In the genomic region with DNA sequence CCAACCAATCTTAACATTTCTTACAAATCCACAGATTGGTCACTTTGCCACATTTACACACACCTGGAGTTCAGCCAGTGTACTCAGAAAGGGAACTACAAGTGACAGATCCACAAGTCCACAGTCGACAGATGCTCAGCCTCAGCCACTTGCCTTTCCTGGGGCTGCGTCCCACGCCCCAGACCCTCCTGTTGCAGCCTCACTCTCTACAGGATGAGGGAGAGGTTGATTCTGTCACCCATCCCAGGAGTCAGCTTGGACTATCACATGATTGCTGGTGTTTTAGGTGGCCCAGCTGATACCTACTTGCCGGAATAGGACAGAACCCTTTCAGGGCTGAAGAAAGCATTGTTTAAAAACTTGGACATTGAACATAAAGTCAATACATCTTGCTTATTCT, we compare ENCODE assay signal across 29 cellular contexts.
"Had no signal": no experiment of that assay in that cellular context is flagged by ENCODE, and none has a peak within 500 bp of the region (broad histone marks: within the 10 kb centered on the region; RNA-seq: fewer than 3 reads in every experiment).

No MANE protein-coding gene starts in this region.

- H3K9me3 Mint-ChIP-seq: activated CD4-positive, alpha-beta memory T cell treated with anti-CD3 and anti-CD28 coated beads, Interleukin-2, amount 10 ng/mL, durations not matched to agents 7 days and 5 days; activated naive CD4-positive, alpha-beta T cell treated with anti-CD3 and anti-CD28 coated beads, Interleukin-2, amount 10 ng/mL, durations not matched to agents 7 days and 5 days had no signal

- H3K4me3 Mint-ChIP-seq: activated CD4-positive, alpha-beta memory T cell treated with anti-CD3 and anti-CD28 coated beads, Interleukin-2, amount 10 ng/mL, durations not matched to agents 7 days and 5 days; activated CD4-positive, alpha-beta T cell treated with anti-CD3 and anti-CD28 coated beads for 36 hours; activated CD4-positive, alpha-beta T cell treated with anti-CD3 and anti-CD28 coated beads, Interleukin-2, amount 10 ng/mL, durations not matched to agents 7 days and 5 days; activated naive CD4-positive, alpha-beta T cell treated with anti-CD3 and anti-CD28 coated beads, Interleukin-2, amount 10 ng/mL, durations not matched to agents 7 days and 5 days; activated naive CD8-positive, alpha-beta T cell treated with anti-CD3 and anti-CD28 coated beads, Interleukin-2, amount 10 ng/mL, durations not matched to agents 7 days and 5 days; activated T-cell treated with anti-CD3 and anti-CD28 coated beads, Interleukin-2, amount 50 U/mL, for 24 hours; activated T-cell treated with anti-CD3 and anti-CD28 coated beads, Interleukin-2, amount 50 U/mL, for 72 hours; brain; central memory CD8-positive, alpha-beta T cell; dendritic cell treated with granulocyte-macrophage colony-stimulating factor and Interleukin-4, amounts not matched to agents 40 ng/mL and 50 ng/mL, for 4 days had no signal

- H3K27ac Mint-ChIP-seq: activated CD4-positive, alpha-beta memory T cell treated with anti-CD3 and anti-CD28 coated beads, Interleukin-2, amount 10 ng/mL, durations not matched to agents 7 days and 5 days; activated CD4-positive, alpha-beta T cell treated with anti-CD3 and anti-CD28 coated beads for 36 hours; activated CD4-positive, alpha-beta T cell treated with anti-CD3 and anti-CD28 coated beads, Interleukin-2, amount 10 ng/mL, durations not matched to agents 7 days and 5 days; activated naive CD4-positive, alpha-beta T cell treated with anti-CD3 and anti-CD28 coated beads, Interleukin-2, amount 10 ng/mL, durations not matched to agents 7 days and 5 days; activated naive CD4-positive, alpha-beta T cell treated with anti-CD3 and anti-CD28 coated beads, Interleukin-2, amount 50 U/mL, for 72 hours; activated naive CD8-positive, alpha-beta T cell treated with anti-CD3 and anti-CD28 coated beads, Interleukin-2, amount 10 ng/mL, durations not matched to agents 7 days and 5 days; activated T-cell treated with anti-CD3 and anti-CD28 coated beads, Interleukin-2, amount 50 U/mL, for 24 hours; activated T-cell treated with anti-CD3 and anti-CD28 coated beads, Interleukin-2, amount 50 U/mL, for 72 hours; brain; dendritic cell treated with granulocyte-macrophage colony-stimulating factor and Interleukin-4, amounts not matched to agents 40 ng/mL and 50 ng/mL, for 4 days had no signal

- ATAC-seq: activated CD4-positive, alpha-beta T cell treated with anti-CD3 and anti-CD28 coated beads for 36 hours; activated naive CD4-positive, alpha-beta T cell treated with anti-CD3 and anti-CD28 coated beads, Interleukin-2, amount 50 U/mL, for 72 hours; activated T-cell treated with anti-CD3 and anti-CD28 coated beads, Interleukin-2, amount 50 U/mL, for 72 hours; gastroesophageal sphincter had no signal

- H3K36me3 ChIP-seq: ascending aorta, breast epithelium, esophagus squamous epithelium, gastroesophageal sphincter had no signal

- H3K27ac ChIP-seq: ascending aorta, breast epithelium, coronary artery, dorsolateral prefrontal cortex, esophagus squamous epithelium, gastroesophageal sphincter had no signal

- DNase-seq: activated CD4-positive, alpha-beta memory T cell treated with anti-CD3 and anti-CD28 coated beads, Interleukin-2, amount 10 ng/mL, durations not matched to agents 7 days and 5 days; activated CD4-positive, alpha-beta T cell treated with anti-CD3 and anti-CD28 coated beads for 36 hours; activated CD4-positive, alpha-beta T cell treated with anti-CD3 and anti-CD28 coated beads, Interleukin-2, amount 10 ng/mL, durations not matched to agents 7 days and 5 days; activated CD4-positive, alpha-beta T cell treated with anti-CD3 and anti-CD28 coated beads, Interleukin-2, amount 50 U/mL, for 4 hours; activated CD4-positive, CD25-positive, alpha-beta regulatory T cell; activated CD4-positive, CD25-positive, alpha-beta regulatory T cell treated with anti-CD3 and anti-CD28 coated beads, Interleukin-2, amount 50 U/mL, for 72 hours; activated CD8-positive, alpha-beta memory T cell treated with anti-CD3 and anti-CD28 coated beads, Interleukin-2, amount 50 U/mL, for 48 hours; activated gamma-delta T cell; activated naive CD4-positive, alpha-beta T cell; activated naive CD4-positive, alpha-beta T cell treated with anti-CD3 and anti-CD28 coated beads, Interleukin-2, amount 10 ng/mL, durations not matched to agents 7 days and 5 days; activated naive CD8-positive, alpha-beta T cell treated with anti-CD3 and anti-CD28 coated beads, Interleukin-2, amount 10 ng/mL, durations not matched to agents 7 days and 5 days; activated T-cell treated with anti-CD3 and anti-CD28 coated beads for 4 hours; activated T-cell treated with anti-CD3 and anti-CD28 coated beads, Interleukin-2, amount 50 U/mL, for 24 hours; activated T-cell treated with anti-CD3 and anti-CD28 coated beads, Interleukin-2, amount 50 U/mL, for 72 hours; dorsolateral prefrontal cortex; effector memory CD4-positive, alpha-beta T cell; erythroblast; esophagus squamous epithelium; foreskin melanocyte; head of caudate nucleus; T-helper 2 cell had no signal

- H3K9me3 ChIP-seq: breast epithelium had no signal

- H3K36me3 Mint-ChIP-seq: activated naive CD8-positive, alpha-beta T cell treated with anti-CD3 and anti-CD28 coated beads, Interleukin-2, amount 10 ng/mL, durations not matched to agents 7 days and 5 days had no signal

- H3K27me3 ChIP-seq: ascending aorta, breast epithelium, dorsolateral prefrontal cortex had no signal

- H3K4me1 Mint-ChIP-seq: activated CD4-positive, alpha-beta memory T cell treated with anti-CD3 and anti-CD28 coated beads, Interleukin-2, amount 10 ng/mL, durations not matched to agents 7 days and 5 days; activated CD4-positive, alpha-beta T cell treated with anti-CD3 and anti-CD28 coated beads for 36 hours; activated CD4-positive, alpha-beta T cell treated with anti-CD3 and anti-CD28 coated beads, Interleukin-2, amount 10 ng/mL, durations not matched to agents 7 days and 5 days; activated naive CD4-positive, alpha-beta T cell treated with anti-CD3 and anti-CD28 coated beads, Interleukin-2, amount 10 ng/mL, durations not matched to agents 7 days and 5 days; activated naive CD8-positive, alpha-beta T cell treated with anti-CD3 and anti-CD28 coated beads, Interleukin-2, amount 10 ng/mL, durations not matched to agents 7 days and 5 days; central memory CD8-positive, alpha-beta T cell had no signal

- H3K4me3 ChIP-seq: ascending aorta, breast epithelium, coronary artery, dorsolateral prefrontal cortex, esophagus squamous epithelium, gastroesophageal sphincter had no signal

- H3K4me1 ChIP-seq: ascending aorta, breast epithelium, esophagus squamous epithelium, gastroesophageal sphincter had no signal
